1 cellular context compared by ENCODE assay signal in the genomic region with DNA sequence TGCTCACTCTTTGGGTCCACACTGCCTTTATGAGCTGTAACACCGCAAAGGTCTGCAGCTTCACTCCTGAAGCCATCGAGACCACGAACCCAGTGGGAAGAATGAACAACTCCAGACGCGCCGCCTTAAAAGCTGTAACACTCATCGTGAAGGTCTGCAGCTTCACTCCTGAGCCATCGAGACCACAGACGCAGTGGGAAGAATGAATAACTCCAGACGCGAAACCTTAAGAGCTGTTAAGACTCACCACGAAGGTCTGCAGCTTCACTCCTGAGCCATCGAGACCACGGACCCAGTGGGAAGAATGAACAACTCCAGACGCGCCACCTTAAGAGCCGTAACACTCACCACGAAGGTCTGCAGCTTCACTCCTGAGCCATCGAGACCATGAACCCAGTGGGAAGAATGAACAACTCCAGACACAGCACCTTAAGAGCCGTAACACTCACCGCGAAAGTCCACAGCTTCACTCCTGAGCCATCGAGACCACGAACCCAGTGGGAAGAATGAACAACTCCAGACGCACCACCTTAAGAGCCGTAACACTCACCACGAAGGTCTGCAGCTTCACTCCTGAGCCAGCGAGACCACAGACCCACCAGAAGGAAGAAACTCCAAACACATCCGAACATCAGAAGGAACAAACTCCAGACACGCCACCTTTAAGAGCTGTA.
TF ChIP-seq lines count a peak whose summit lies in the region.

No MANE protein-coding gene starts in this region.

TF ChIP-seq in K562, 482 proteins besides CTCF, POLR2A, EP300 and RAD21:
- TF ChIP-seq SUPT5H (IDR thresholded peaks at IDR 0.05), result peak; percentile 7
